2 cellular contexts compared by ENCODE assay signal in genomic region chr4:186169333-186169941, GRCh38.
TF ChIP-seq lines count a peak whose summit lies in the region.

No MANE protein-coding gene starts in this region.

TF ChIP-seq in GM23338, 12 proteins besides CTCF, POLR2A, EP300 and RAD21:
- TF ChIP-seq CREB1 (CRISPR knock-in tag; IDR thresholded peaks at IDR 0.05; ENCODE audit: low read depth) = no peak
- no peak for TF ChIP-seq ZNF331 (CRISPR knock-in tag; IDR thresholded peaks at IDR 0.05; ENCODE audit: low read depth)
- no peak for TF ChIP-seq EZH2 (IDR thresholded peaks at IDR 0.05; ENCODE audit: low read depth, unreplicated experiment)
- TF ChIP-seq POLR2AphosphoS5 (IDR thresholded peaks at IDR 0.05; ENCODE audit: low read depth) = no peak
- TF ChIP-seq EZH2phosphoT487 (IDR thresholded peaks at IDR 0.05; ENCODE audit: unreplicated experiment) = no peak
- no peak for TF ChIP-seq ZNF114 (CRISPR knock-in tag; IDR thresholded peaks at IDR 0.05)
- TF ChIP-seq, protein P1, sequence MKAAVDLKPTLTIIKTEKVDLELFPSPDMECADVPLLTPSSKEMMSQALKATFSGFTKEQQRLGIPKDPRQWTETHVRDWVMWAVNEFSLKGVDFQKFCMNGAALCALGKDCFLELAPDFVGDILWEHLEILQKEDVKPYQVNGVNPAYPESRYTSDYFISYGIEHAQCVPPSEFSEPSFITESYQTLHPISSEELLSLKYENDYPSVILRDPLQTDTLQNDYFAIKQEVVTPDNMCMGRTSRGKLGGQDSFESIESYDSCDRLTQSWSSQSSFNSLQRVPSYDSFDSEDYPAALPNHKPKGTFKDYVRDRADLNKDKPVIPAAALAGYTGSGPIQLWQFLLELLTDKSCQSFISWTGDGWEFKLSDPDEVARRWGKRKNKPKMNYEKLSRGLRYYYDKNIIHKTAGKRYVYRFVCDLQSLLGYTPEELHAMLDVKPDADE (IDR thresholded peaks at IDR 0.05) = no peak
- no peak for TF ChIP-seq NANOG (IDR thresholded peaks at IDR 0.05; ENCODE audit: borderline replicate concordance)
- no peak for TF ChIP-seq ZNF462 (CRISPR knock-in tag; IDR thresholded peaks at IDR 0.05)
- no peak for TF ChIP-seq STAT1 (IDR thresholded peaks at IDR 0.05; ENCODE audit: unreplicated experiment)
- TF ChIP-seq JUNB (IDR thresholded peaks at IDR 0.05; ENCODE audit: unreplicated experiment) = no peak
- TF ChIP-seq, protein P2, sequence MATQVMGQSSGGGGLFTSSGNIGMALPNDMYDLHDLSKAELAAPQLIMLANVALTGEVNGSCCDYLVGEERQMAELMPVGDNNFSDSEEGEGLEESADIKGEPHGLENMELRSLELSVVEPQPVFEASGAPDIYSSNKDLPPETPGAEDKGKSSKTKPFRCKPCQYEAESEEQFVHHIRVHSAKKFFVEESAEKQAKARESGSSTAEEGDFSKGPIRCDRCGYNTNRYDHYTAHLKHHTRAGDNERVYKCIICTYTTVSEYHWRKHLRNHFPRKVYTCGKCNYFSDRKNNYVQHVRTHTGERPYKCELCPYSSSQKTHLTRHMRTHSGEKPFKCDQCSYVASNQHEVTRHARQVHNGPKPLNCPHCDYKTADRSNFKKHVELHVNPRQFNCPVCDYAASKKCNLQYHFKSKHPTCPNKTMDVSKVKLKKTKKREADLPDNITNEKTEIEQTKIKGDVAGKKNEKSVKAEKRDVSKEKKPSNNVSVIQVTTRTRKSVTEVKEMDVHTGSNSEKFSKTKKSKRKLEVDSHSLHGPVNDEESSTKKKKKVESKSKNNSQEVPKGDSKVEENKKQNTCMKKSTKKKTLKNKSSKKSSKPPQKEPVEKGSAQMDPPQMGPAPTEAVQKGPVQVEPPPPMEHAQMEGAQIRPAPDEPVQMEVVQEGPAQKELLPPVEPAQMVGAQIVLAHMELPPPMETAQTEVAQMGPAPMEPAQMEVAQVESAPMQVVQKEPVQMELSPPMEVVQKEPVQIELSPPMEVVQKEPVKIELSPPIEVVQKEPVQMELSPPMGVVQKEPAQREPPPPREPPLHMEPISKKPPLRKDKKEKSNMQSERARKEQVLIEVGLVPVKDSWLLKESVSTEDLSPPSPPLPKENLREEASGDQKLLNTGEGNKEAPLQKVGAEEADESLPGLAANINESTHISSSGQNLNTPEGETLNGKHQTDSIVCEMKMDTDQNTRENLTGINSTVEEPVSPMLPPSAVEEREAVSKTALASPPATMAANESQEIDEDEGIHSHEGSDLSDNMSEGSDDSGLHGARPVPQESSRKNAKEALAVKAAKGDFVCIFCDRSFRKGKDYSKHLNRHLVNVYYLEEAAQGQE (IDR thresholded peaks at IDR 0.05; ENCODE audit: unreplicated experiment) = no peak
TF ChIP-seq in GM23338: peak in this region for 0.

TF ChIP-seq in HepG2, 621 proteins besides CTCF, POLR2A, EP300 and RAD21:
- no peak for TF ChIP-seq DMTF1 (CRISPR knock-in tag; IDR thresholded peaks at IDR 0.05)
- 0 out of 2 replicates have a peak, but pooled peaks have one; percentile 9 for TF ChIP-seq ZBTB33 (CRISPR knock-in tag; IDR thresholded peaks at IDR 0.05)
